Comparison of ENCODE assay signal across 18 cellular contexts in genomic region chr2:156649596-156649995, GRCh38.
DNase-seq lines count a peak whose midpoint lies in the region; ATAC-seq lines count a peak whose summit lies in the region.
"Had no signal": no experiment of that assay in that cellular context is flagged by ENCODE, and none has a peak within 500 bp of the region (broad histone marks: within the 10 kb centered on the region; RNA-seq: fewer than 3 reads in every experiment).

No MANE protein-coding gene starts in this region.

- no peak overlapping the region for H3K27ac Mint-ChIP-seq in activated CD8-positive, alpha-beta memory T cell treated with anti-CD3 and anti-CD28 coated beads, Interleukin-2, amount 10 ng/mL, durations not matched to agents 7 days and 5 days
- H3K27ac Mint-ChIP-seq: T-helper 1 cell treated with Interleukin-12 subunit alpha and Interleukin-12 subunit beta and Interleukin-4 antibody, amounts not matched to agents 30 μg/mL and 1 μg/mL, for 36 hours had no signal

- no peak overlapping the region for H3K4me3 ChIP-seq in SJCRH30
- H3K4me3 ChIP-seq: esophagus muscularis mucosa, GM23248 had no signal

- DNase-seq in G401 (ENCODE audit: low spot score) (peak; percentile 83), SJCRH30 (peak; percentile 16 to 45), globus pallidus (ENCODE audit: low spot score) (peak; percentile 3), pons (ENCODE audit: low spot score) (peak; percentile 15), HK-2 (ENCODE audit: unreplicated experiment) (no peak), ureter (ENCODE audit: low spot score) (no peak)
- DNase-seq in activated CD8-positive, alpha-beta memory T cell treated with anti-CD3 and anti-CD28 coated beads, Interleukin-2, amount 10 ng/mL, durations not matched to agents 7 days and 5 days, result no peak
- DNase-seq in activated T-cell treated with anti-CD3 and anti-CD28 coated beads, Interleukin-2, amount 50 U/mL, for 48 hours, result no peak
- DNase-seq: activated T-cell treated with anti-CD3 and anti-CD28 coated beads for 4 hours; dermis blood vessel endothelial cell; DMS153; GM23248; NCI-H146; NCI-H526 treated with DMSO at 0.1 percent for 48 hours; RPMI8226; stimulated activated CD4-positive, alpha-beta T cell treated with anti-CD3 and anti-CD28 coated beads, Interleukin-12 subunit alpha, Interleukin-12 subunit beta, amount 100 ng/mL, for 4 hours had no signal

- no peaks in the 10 kb centered on the region for H3K9me3 Mint-ChIP-seq in activated CD8-positive, alpha-beta memory T cell treated with anti-CD3 and anti-CD28 coated beads, Interleukin-2, amount 10 ng/mL, durations not matched to agents 7 days and 5 days (ENCODE audit: low read depth)
- H3K9me3 Mint-ChIP-seq: T-helper 1 cell treated with Interleukin-12 subunit alpha and Interleukin-12 subunit beta and Interleukin-4 antibody, amounts not matched to agents 30 μg/mL and 1 μg/mL, for 36 hours had no signal

- CTCF ChIA-PET in activated CD8-positive, alpha-beta memory T cell treated with anti-CD3 and anti-CD28 coated beads, Interleukin-2, amount 10 ng/mL, durations not matched to agents 7 days and 5 days (lab: Charles Lee), result no interaction called here

- H3K9me3 ChIP-seq in SJCRH30 (replicated peaks), result no peaks in the 10 kb centered on the region
- H3K9me3 ChIP-seq: esophagus muscularis mucosa had no signal

- H3K27ac ChIP-seq in SJCRH30, result no peak overlapping the region
- H3K27ac ChIP-seq: esophagus muscularis mucosa, GM23248 had no signal

- no peak overlapping the region for H3K4me3 Mint-ChIP-seq in activated CD8-positive, alpha-beta memory T cell treated with anti-CD3 and anti-CD28 coated beads, Interleukin-2, amount 10 ng/mL, durations not matched to agents 7 days and 5 days
- H3K4me3 Mint-ChIP-seq: T-helper 1 cell treated with Interleukin-12 subunit alpha and Interleukin-12 subunit beta and Interleukin-4 antibody, amounts not matched to agents 30 μg/mL and 1 μg/mL, for 36 hours had no signal

- no peaks in the 10 kb centered on the region for H3K36me3 ChIP-seq in SJCRH30
- H3K36me3 ChIP-seq: esophagus muscularis mucosa had no signal

- H3K36me3 Mint-ChIP-seq in activated CD8-positive, alpha-beta memory T cell treated with anti-CD3 and anti-CD28 coated beads, Interleukin-2, amount 10 ng/mL, durations not matched to agents 7 days and 5 days, result no peaks in the 10 kb centered on the region

- ATAC-seq in activated CD8-positive, alpha-beta memory T cell treated with anti-CD3 and anti-CD28 coated beads, Interleukin-2, amount 10 ng/mL, durations not matched to agents 7 days and 5 days, result no peak

- H3K27me3 Mint-ChIP-seq in activated CD8-positive, alpha-beta memory T cell treated with anti-CD3 and anti-CD28 coated beads, Interleukin-2, amount 10 ng/mL, durations not matched to agents 7 days and 5 days, result peaks cover 2% of the 10 kb centered on the region

- no peaks in the 10 kb centered on the region for H3K4me1 Mint-ChIP-seq in activated CD8-positive, alpha-beta memory T cell treated with anti-CD3 and anti-CD28 coated beads, Interleukin-2, amount 10 ng/mL, durations not matched to agents 7 days and 5 days

- in situ Hi-C loops in G401 (cut with HindIII; ENCODE audit: low sequenced_read_pairs), result no loop called here

- peaks cover 7% of the 10 kb centered on the region for H3K4me1 ChIP-seq in SJCRH30

- no peaks in the 10 kb centered on the region for H3K27me3 ChIP-seq in SJCRH30
- H3K27me3 ChIP-seq: esophagus muscularis mucosa had no signal

Comparison
In these comparisons a context has a peak if more than half of its experiments do, and no peak if none do; other contexts are left out.
1. DNase-seq: peak in G401 (single experiment), SJCRH30 (2 of 2), globus pallidus (single experiment) and pons (single experiment); none in activated CD8-positive, alpha-beta memory T cell treated with anti-CD3 and anti-CD28 coated beads, Interleukin-2, amount 10 ng/mL, durations not matched to agents 7 days and 5 days (single experiment), HK-2 (single experiment), activated T-cell treated with anti-CD3 and anti-CD28 coated beads, Interleukin-2, amount 50 U/mL, for 48 hours (0 of 2) and ureter (single experiment).